In genomic region chr10:71214641-71215160, GRCh38 we compare ENCODE assay signal across 1 cellular context.
TF ChIP-seq lines count a peak whose summit lies in the region.

No MANE protein-coding gene starts in this region.

TF ChIP-seq in HEK293, 187 proteins besides CTCF, POLR2A, EP300 and RAD21 (continued from another document):
- TF ChIP-seq ZBTB49 (tag by site-specific recombination; IDR thresholded peaks at IDR 0.05; ENCODE audit: low read depth), result no peak
- TF ChIP-seq ZSCAN30 (tag by site-specific recombination; IDR thresholded peaks at IDR 0.05), result no peak
- no peak for TF ChIP-seq ZBTB17 (tag by site-specific recombination; IDR thresholded peaks at IDR 0.05)
